In genomic region chr11:26072612-26073011, GRCh38 we compare ENCODE assay signal across 17 cellular contexts.
A peak's percentile ranks its signal among the peaks of the same experiment; 100 is the strongest.
DNase-seq lines count a peak whose midpoint lies in the region; ATAC-seq and TF ChIP-seq lines count a peak whose summit lies in the region.
"Had no signal": no experiment of that assay in that cellular context is flagged by ENCODE, and none has a peak within 500 bp of the region (broad histone marks: within the 10 kb centered on the region; RNA-seq: fewer than 3 reads in every experiment).

No MANE protein-coding gene starts in this region.

- H3K36me3 ChIP-seq in OCI-LY3 (replicated peaks; ENCODE audit: low read depth, low read length) = no peaks in the 10 kb centered on the region
- no peaks in the 10 kb centered on the region for H3K36me3 ChIP-seq in CD8-positive, alpha-beta T cell (ENCODE audit: insufficient read depth, low read length)
- H3K36me3 ChIP-seq: BLaER1, HAP-1 had no signal

- H3K4me3 Mint-ChIP-seq in CD8-positive, alpha-beta T cell = no peak overlapping the region
- H3K4me3 Mint-ChIP-seq in osteocyte (ENCODE audit: unreplicated experiment) = no peak overlapping the region
- H3K4me3 Mint-ChIP-seq: HFFc6 had no signal

- no peaks in the 10 kb centered on the region for H3K36me3 Mint-ChIP-seq in CD8-positive, alpha-beta T cell
- no peaks in the 10 kb centered on the region for H3K36me3 Mint-ChIP-seq in osteocyte (ENCODE audit: unreplicated experiment)

- H3K79me2 ChIP-seq in OCI-LY3 (ENCODE audit: low read length) = no peaks in the 10 kb centered on the region

- CTCF ChIA-PET in CD8-positive, alpha-beta T cell (lab: Charles Lee) = no interaction called here

- POLR2A ChIA-PET in CD8-positive, alpha-beta T cell (lab: Charles Lee) = no interaction called here

- H3K4me1 Mint-ChIP-seq in CD8-positive, alpha-beta T cell (ENCODE audit: low read depth) = no peaks in the 10 kb centered on the region
- no peaks in the 10 kb centered on the region for H3K4me1 Mint-ChIP-seq in osteocyte (ENCODE audit: unreplicated experiment)

- no peaks in the 10 kb centered on the region for H4K20me1 ChIP-seq in OCI-LY3 (ENCODE audit: insufficient read depth, low read length)
- H4K20me1 ChIP-seq: BLaER1 had no signal

- peaks cover 14% of the 10 kb centered on the region for H3K9me3 Mint-ChIP-seq in CD8-positive, alpha-beta T cell
- no peaks in the 10 kb centered on the region for H3K9me3 Mint-ChIP-seq in osteocyte (ENCODE audit: unreplicated experiment)
- H3K9me3 Mint-ChIP-seq: HFFc6 had no signal

- intact Hi-C loops in CD8-positive, alpha-beta T cell (cut with DNase I, micrococcal nuclease) = no loop called here

- peak overlapping the region; percentile 49 for H3K27ac ChIP-seq in OCI-LY3 (ENCODE audit: low read length)
- no peak overlapping the region for H3K27ac ChIP-seq in CD8-positive, alpha-beta T cell (ENCODE audit: low read depth, low read length)
- H3K27ac ChIP-seq: BLaER1 had no signal

- peaks cover 18% of the 10 kb centered on the region for H3K4me1 ChIP-seq in OCI-LY3 (ENCODE audit: low read length)
- H3K4me1 ChIP-seq in CD8-positive, alpha-beta T cell (ENCODE audit: insufficient read depth, low read length) = no peaks in the 10 kb centered on the region
- H3K4me1 ChIP-seq: BLaER1, HAP-1 had no signal

- no peaks in the 10 kb centered on the region for H3K27me3 Mint-ChIP-seq in CD8-positive, alpha-beta T cell (ENCODE audit: low read depth)
- peaks cover 3% of the 10 kb centered on the region for H3K27me3 Mint-ChIP-seq in osteocyte (ENCODE audit: unreplicated experiment)

- peak; percentile 21 for DNase-seq in NCI-H2227 (lab: John Stamatoyannopoulos, UW; ENCODE audit: unreplicated experiment)
- no peak for DNase-seq in NCI-H2227 treated with DMSO at 0.1 percent for 48 hours (lab: John Stamatoyannopoulos, UW)
- peak; percentile 11 for DNase-seq in left kidney (ENCODE audit: low read depth, low spot score)
- DNase-seq in CD8-positive, alpha-beta T cell = no peak
- DNase-seq in osteocyte (ENCODE audit: extremely low spot score, unreplicated experiment) = no peak
- no peak for DNase-seq in foreskin melanocyte
- DNase-seq in OCI-M1 (lab: John Stamatoyannopoulos, UW) = no peak
- DNase-seq: 8988T, AML-193, DMS 273 treated with DMSO at 0.1 percent for 48 hours, DND-41, GDM1, HFFc6 had no signal

- H3K27me3 ChIP-seq in OCI-LY3 (ENCODE audit: low read depth, low read length) = no peaks in the 10 kb centered on the region
- H3K27me3 ChIP-seq in CD8-positive, alpha-beta T cell (ENCODE audit: insufficient read depth, low read length) = no peaks in the 10 kb centered on the region
- H3K27me3 ChIP-seq: BLaER1 had no signal

- H3K9me3 ChIP-seq in OCI-LY3 (ENCODE audit: insufficient read depth, low read length) = no peaks in the 10 kb centered on the region
- H3K9me3 ChIP-seq in CD8-positive, alpha-beta T cell (ENCODE audit: low read length) = no peaks in the 10 kb centered on the region
- H3K9me3 ChIP-seq: BLaER1, HAP-1 had no signal

- no peak for ATAC-seq in CD8-positive, alpha-beta T cell
- ATAC-seq: HepG2 had no signal

- TF ChIP-seq CTCF in OCI-LY3 (IDR thresholded peaks at IDR 0.05; ENCODE audit: low read depth, low read length) (no peak), osteocyte (IDR thresholded peaks at IDR 0.05) (no peak)
- no peak for TF ChIP-seq CTCF in CD8-positive, alpha-beta T cell (IDR thresholded peaks at IDR 0.05)

- H3K9ac ChIP-seq in OCI-LY3 (ENCODE audit: low read length) = peak overlapping the region; percentile 3; the same call in 1 of the 2 replicates
- H3K9ac ChIP-seq: BLaER1 had no signal

- H3K4me2 ChIP-seq in OCI-LY3 (ENCODE audit: low read length) = peak overlapping the region; percentile 74
- H3K4me2 ChIP-seq: BLaER1 had no signal

- H3K27ac Mint-ChIP-seq in CD8-positive, alpha-beta T cell = no peak overlapping the region
- no peak overlapping the region for H3K27ac Mint-ChIP-seq in osteocyte (ENCODE audit: unreplicated experiment)
- H3K27ac Mint-ChIP-seq: HFFc6 had no signal

- H3K4me3 ChIP-seq in OCI-LY3 (ENCODE audit: low read length) = peak overlapping the region; percentile 31
- no peak overlapping the region for H3K4me3 ChIP-seq in CD8-positive, alpha-beta T cell (ENCODE audit: low read depth, low read length)
- H3K4me3 ChIP-seq: BLaER1, HAP-1 had no signal

- peak overlapping the region; percentile 13 for H2AFZ ChIP-seq in OCI-LY3 (ENCODE audit: low read depth, low read length)

Comparison
In these comparisons a context has a peak if more than half of its experiments do, and no peak if none do; other contexts are left out.
1. DNase-seq: peak in NCI-H2227 (single experiment) and left kidney (single experiment); none in NCI-H2227 treated with DMSO at 0.1 percent for 48 hours (single experiment), CD8-positive, alpha-beta T cell (0 of 7), osteocyte (single experiment), foreskin melanocyte (single experiment) and OCI-M1 (single experiment).